8 cellular contexts compared by ENCODE assay signal in genomic region chr17:50129946-50130777, GRCh38. TPM values are rescaled to one million over a fixed set of nuclear protein-coding genes. Genes with fewer than 3 reads are reported as not detected.
DNase-seq lines count a peak whose midpoint lies in the region; ATAC-seq, FAIRE-seq and TF ChIP-seq lines count a peak whose summit lies in the region.

Gene SAMD14 (minus strand): TSS chr17:50130160. CDS start chr17:50124959, 5,201 bp downstream.

- H3K27me3 ChIP-seq in astrocyte (ENCODE audit: insufficient read depth, low read length), result no peaks in the 10 kb centered on the region
- H3K27me3 ChIP-seq in smooth muscle cell (ENCODE audit: low read depth), result no peaks in the 10 kb centered on the region

- peak within 1 kb of the TSS; percentile 68 for H3K4me3 ChIP-seq in astrocyte (ENCODE audit: insufficient read depth, low read depth, low read length)
- H3K4me3 ChIP-seq in iPS-11a (ENCODE audit: low read depth, low read length), result peak within 1 kb of the TSS; percentile 65
- peak within 1 kb of the TSS; percentile 67 for H3K4me3 ChIP-seq in smooth muscle cell

- H3K79me2 ChIP-seq in astrocyte (ENCODE audit: insufficient read depth, low read length), result peaks cover 5% of the 10 kb centered on the region
- H3K79me2 ChIP-seq in smooth muscle cell (ENCODE audit: low read depth), result no peaks in the 10 kb centered on the region

- H3K36me3 Mint-ChIP-seq in astrocyte (ENCODE audit: low read depth, unreplicated experiment), result no peaks in the 10 kb centered on the region

- no peaks in the 10 kb centered on the region for H3K9me3 ChIP-seq in ES-I3 (ENCODE audit: control insufficient read depth, insufficient read depth, low read length)
- H3K9me3 ChIP-seq in astrocyte (ENCODE audit: insufficient read depth, low read depth, low read length), result no peaks in the 10 kb centered on the region
- no peaks in the 10 kb centered on the region for H3K9me3 ChIP-seq in smooth muscle cell (replicated peaks; ENCODE audit: low read depth)

- H3K4me1 ChIP-seq in ES-I3 (ENCODE audit: insufficient read depth, low read length), result peaks cover 42% of the 10 kb centered on the region
- peaks cover 17% of the 10 kb centered on the region for H3K4me1 ChIP-seq in astrocyte (ENCODE audit: insufficient read depth, low read length)
- peaks cover 21% of the 10 kb centered on the region for H3K4me1 ChIP-seq in smooth muscle cell (ENCODE audit: low read depth)

- TF ChIP-seq CTCF in astrocyte (IDR thresholded peaks at IDR 0.05; ENCODE audit: insufficient read depth, low read depth, low read length), result no peak
- no peak for TF ChIP-seq CTCF in smooth muscle cell (IDR thresholded peaks at IDR 0.05; ENCODE audit: borderline replicate concordance, insufficient read depth, poor library complexity, severe bottlenecking)

- peak within 1 kb of the TSS; percentile 95 for H3K4me2 ChIP-seq in astrocyte (ENCODE audit: low read length)
- peak within 1 kb of the TSS; percentile 99 for H3K4me2 ChIP-seq in smooth muscle cell

- peaks cover 4% of the 10 kb centered on the region for H3K27me3 Mint-ChIP-seq in astrocyte (ENCODE audit: low read depth, unreplicated experiment)

- WGBS in smooth muscle cell (ENCODE audit: low lambda C conversion rate), result 10% methylated on average over 28 of the region's 74 CpGs

- peak within 1 kb of the TSS; percentile 63 for H2AFZ ChIP-seq in astrocyte (ENCODE audit: low read depth, low read length)
- peak within 1 kb of the TSS; percentile 66 for H2AFZ ChIP-seq in smooth muscle cell (ENCODE audit: low read depth)

- ATAC-seq in GM21423 (IDR thresholded peaks at IDR 0.05; ENCODE audit: unreplicated experiment), result no peak

- H3K36me3 ChIP-seq in ES-I3 (ENCODE audit: insufficient read depth, low read length), result no peaks in the 10 kb centered on the region
- peaks cover 2% of the 10 kb centered on the region for H3K36me3 ChIP-seq in astrocyte (ENCODE audit: insufficient read depth, low read length)
- H3K36me3 ChIP-seq in smooth muscle cell (ENCODE audit: low read depth), result no peaks in the 10 kb centered on the region

- peak within 1 kb of the TSS; percentile 93 for H3K4me3 Mint-ChIP-seq in astrocyte (ENCODE audit: unreplicated experiment)

- H3K27ac ChIP-seq in astrocyte (ENCODE audit: low read depth, low read length), result peak within 1 kb of the TSS; percentile 12
- peak within 1 kb of the TSS; percentile 59 for H3K27ac ChIP-seq in smooth muscle cell (ENCODE audit: low read depth)

- H3K27ac Mint-ChIP-seq in astrocyte (ENCODE audit: unreplicated experiment), result peak within 1 kb of the TSS; percentile 62

- FAIRE-seq in astrocyte (lab: Jason Lieb, UNC), result no peak

- peaks cover 14% of the 10 kb centered on the region for H3F3A ChIP-seq in smooth muscle cell (ENCODE audit: low read depth)

- H3K9me3 Mint-ChIP-seq in astrocyte (ENCODE audit: unreplicated experiment), result no peaks in the 10 kb centered on the region

- H3K9ac ChIP-seq in ES-I3 (ENCODE audit: low read depth, low read length), result peak within 1 kb of the TSS; percentile 74
- peak within 1 kb of the TSS; percentile 79 for H3K9ac ChIP-seq in astrocyte (ENCODE audit: low read length)
- H3K9ac ChIP-seq in smooth muscle cell (ENCODE audit: low read depth), result peak within 1 kb of the TSS; percentile 90

- DNase-seq in NCI-H2171 (lab: John Stamatoyannopoulos, UW) (peak; percentile 32), astrocyte (ENCODE audit: low read depth) (no peak), smooth muscle cell (lab: John Stamatoyannopoulos, UW; ENCODE audit: unreplicated experiment) (no peak), Ammon's horn (ENCODE audit: low spot score) (no peak), SKM-1 (lab: John Stamatoyannopoulos, UW; ENCODE audit: unreplicated experiment) (no peak)

- peaks cover 23% of the 10 kb centered on the region for H3K4me1 Mint-ChIP-seq in astrocyte (ENCODE audit: low read depth, unreplicated experiment)

- H4K20me1 ChIP-seq in astrocyte (ENCODE audit: insufficient read depth, low read length), result peaks cover 32% of the 10 kb centered on the region
- peaks cover 13% of the 10 kb centered on the region for H4K20me1 ChIP-seq in smooth muscle cell (ENCODE audit: low read depth)

RNA-seq across cellular contexts. Expression of gene SAMD14, which starts in this region (rescaled TPM):
- total RNA-seq in astrocyte (9.7 and 10.8 TPM in 2 replicates), smooth muscle cell (6.3 and 39.1 TPM in 2 replicates)
- 13.7 and 21.1 TPM in 2 replicates for polyA plus RNA-seq in smooth muscle cell
